In the genomic region with DNA sequence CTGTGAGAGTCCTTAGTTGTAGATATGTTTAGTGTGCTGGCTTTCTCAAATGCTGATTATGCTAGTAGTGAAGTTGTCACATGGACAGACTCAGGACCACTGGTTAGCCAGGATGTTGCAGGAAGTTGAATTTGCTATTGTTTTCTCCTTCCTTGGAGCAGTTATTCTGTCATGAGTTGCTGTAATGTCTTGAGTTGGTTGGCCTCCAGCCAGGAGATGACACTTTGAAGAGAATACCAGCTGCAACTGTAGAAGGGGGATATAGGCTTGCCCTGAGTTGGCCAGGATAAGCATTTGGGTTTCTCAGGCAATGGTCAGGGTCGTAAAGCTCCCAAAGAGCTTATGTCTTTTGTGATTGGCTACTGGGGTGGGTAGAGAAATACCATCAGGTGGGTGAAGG, we compare ENCODE assay signal across 4 cellular contexts.
"Had no signal": no experiment of that assay in that cellular context is flagged by ENCODE, and none has a peak within 500 bp of the region (broad histone marks: within the 10 kb centered on the region; RNA-seq: fewer than 3 reads in every experiment).

No MANE protein-coding gene starts in this region.

- DNase-seq: H9, HCEC 1CT, IMR-90 had no signal

- H3K27ac Mint-ChIP-seq: GM23338 had no signal

- H3K4me3 ChIP-seq: GM23338 had no signal

- H3K4me1 Mint-ChIP-seq: GM23338 had no signal

- H3K4me2 ChIP-seq: GM23338 had no signal

- H3K4me3 Mint-ChIP-seq: GM23338, H9 had no signal

- H2AFZ ChIP-seq: GM23338 had no signal
